Comparison of ENCODE assay signal across 15 cellular contexts in genomic region chr6:89409461-89410035, GRCh38. TPM values are rescaled to one million over a fixed set of nuclear protein-coding genes. Genes with fewer than 3 reads are reported as not detected.
DNase-seq lines count a peak whose midpoint lies in the region; ATAC-seq and TF ChIP-seq lines count a peak whose summit lies in the region.
"Had no signal": no experiment of that assay in that cellular context is flagged by ENCODE, and none has a peak within 500 bp of the region (broad histone marks: within the 10 kb centered on the region; RNA-seq: fewer than 3 reads in every experiment).

No MANE protein-coding gene starts in this region.

- BruUV-seq in PC-9 (replicated peaks; lab: Mats Ljungman, UMichigan), result no TSS peak

- no peak overlapping the region for H3K4me3 ChIP-seq in DOHH2 (ENCODE audit: low read length)
- H3K4me3 ChIP-seq in HUES64 (ENCODE audit: low read length), result peak overlapping the region; percentile 67
- peak overlapping the region; percentile 92 for H3K4me3 ChIP-seq in endocrine pancreas (ENCODE audit: control insufficient read depth, insufficient read depth, low read length)
- no peak overlapping the region for H3K4me3 ChIP-seq in PC-9
- H3K4me3 ChIP-seq in upper lobe of right lung, result no peak overlapping the region
- H3K4me3 ChIP-seq: body of pancreas had no signal

- 26% methylated on average over 7 of the region's 7 CpGs for WGBS in HUES64

- no peak for DNase-seq in nephron progenitor cell
- DNase-seq in PC-9, result no peak
- no peak for DNase-seq in activated CD4-positive, alpha-beta T cell treated with anti-CD3 and anti-CD28 coated beads, Interleukin-2, amount 50 U/mL, for 4 hours
- no peak for DNase-seq in upper lobe of right lung
- DNase-seq: body of pancreas; mesenchymal stem cell; NCI-H2081; NK-92 treated with Interleukin-12 subunit alpha and Interleukin-12 subunit beta, amount 100 ng/mL, for 24 hours; SHP77; substantia nigra had no signal

- CTCF ChIA-PET in PC-9 (lab: Charles Lee), result no interaction called here

- peak overlapping the region; percentile 86 for H3K4me3 Mint-ChIP-seq in nephron progenitor cell

- H3K9me3 Mint-ChIP-seq in nephron progenitor cell, result no peaks in the 10 kb centered on the region

- TF ChIP-seq CTCF in DOHH2 (IDR thresholded peaks at IDR 0.05; ENCODE audit: low read depth, low read length, poor library complexity, severe bottlenecking) (no peak), nephron progenitor cell (IDR thresholded peaks at IDR 0.05) (no peak), PC-9 (conservative IDR thresholded peaks at IDR 0.05) (no peak), upper lobe of right lung (IDR thresholded peaks at IDR 0.05) (no peak)

- POLR2A ChIA-PET in PC-9 (lab: Charles Lee; ENCODE audit: unreplicated experiment), result no interaction called here

- no peaks in the 10 kb centered on the region for H4K20me1 ChIP-seq in DOHH2 (ENCODE audit: control insufficient read depth, insufficient read depth, low read depth, low read length)
- H4K20me1 ChIP-seq in PC-9 (ENCODE audit: insufficient read depth), result no peaks in the 10 kb centered on the region

- H3K9me3 ChIP-seq in DOHH2 (ENCODE audit: control insufficient read depth, insufficient read depth, low read length), result no peaks in the 10 kb centered on the region
- no peaks in the 10 kb centered on the region for H3K9me3 ChIP-seq in HUES64 (ENCODE audit: insufficient read depth, low read depth, low read length)
- H3K9me3 ChIP-seq in endocrine pancreas (ENCODE audit: control insufficient read depth, low read length), result no peaks in the 10 kb centered on the region
- H3K9me3 ChIP-seq in PC-9 (ENCODE audit: insufficient read depth, low read depth), result no peaks in the 10 kb centered on the region
- H3K9me3 ChIP-seq in upper lobe of right lung, result no peaks in the 10 kb centered on the region
- H3K9me3 ChIP-seq: body of pancreas had no signal

- H3K9ac ChIP-seq in HUES64 (ENCODE audit: low read depth, low read length) (no peak overlapping the region), endocrine pancreas (ENCODE audit: control insufficient read depth, insufficient read depth, low read length) (no peak overlapping the region)

- H3K27ac Mint-ChIP-seq in nephron progenitor cell, result no peak overlapping the region

- H3K4me1 Mint-ChIP-seq in nephron progenitor cell, result peaks cover 22% of the 10 kb centered on the region

- no peak for ATAC-seq in activated CD4-positive, CD25-positive, alpha-beta regulatory T cell treated with anti-CD3 and anti-CD28 coated beads, Interleukin-2, amount 50 U/mL, for 24 hours
- ATAC-seq in upper lobe of right lung, result no peak
- ATAC-seq: body of pancreas had no signal

- H3K27me3 ChIP-seq in DOHH2 (ENCODE audit: control insufficient read depth, low read length) (peaks cover 77% of the 10 kb centered on the region), HUES64 (ENCODE audit: insufficient read depth, low read length) (peaks cover 59% of the 10 kb centered on the region), endocrine pancreas (ENCODE audit: control insufficient read depth, insufficient read depth, low read length) (no peaks in the 10 kb centered on the region), PC-9 (ENCODE audit: insufficient read depth, low read depth) (peaks cover 15% of the 10 kb centered on the region), upper lobe of right lung (no peaks in the 10 kb centered on the region)
- H3K27me3 ChIP-seq: body of pancreas had no signal

- H3K36me3 ChIP-seq in DOHH2 (ENCODE audit: control insufficient read depth, low read length) (no peaks in the 10 kb centered on the region), HUES64 (ENCODE audit: insufficient read depth, low read length) (no peaks in the 10 kb centered on the region), endocrine pancreas (ENCODE audit: control insufficient read depth, insufficient read depth, low read length) (no peaks in the 10 kb centered on the region), PC-9 (ENCODE audit: low read depth) (no peaks in the 10 kb centered on the region), upper lobe of right lung (no peaks in the 10 kb centered on the region)

- H3K9me2 ChIP-seq in DOHH2 (replicated peaks; ENCODE audit: control insufficient read depth, low read length) (no peaks in the 10 kb centered on the region), PC-9 (ENCODE audit: insufficient read depth) (no peaks in the 10 kb centered on the region)

- peaks cover 71% of the 10 kb centered on the region for H3K27me3 Mint-ChIP-seq in nephron progenitor cell (ENCODE audit: low read depth, poor library complexity)

- no peaks in the 10 kb centered on the region for H3K36me3 Mint-ChIP-seq in nephron progenitor cell (ENCODE audit: low read depth)

- no peak overlapping the region for H2AFZ ChIP-seq in PC-9

- peaks cover 16% of the 10 kb centered on the region for H3F3A ChIP-seq in DOHH2 (ENCODE audit: control insufficient read depth, insufficient read depth)
- no peaks in the 10 kb centered on the region for H3F3A ChIP-seq in PC-9 (ENCODE audit: insufficient read depth, low read depth)

- no peak overlapping the region for H3K27ac ChIP-seq in DOHH2 (ENCODE audit: low read depth, low read length)
- H3K27ac ChIP-seq in HUES64 (ENCODE audit: low read depth, low read length), result peak overlapping the region; percentile 43; the same call in 1 of the 2 replicates
- no peak overlapping the region for H3K27ac ChIP-seq in PC-9
- no peak overlapping the region for H3K27ac ChIP-seq in upper lobe of right lung

- intact Hi-C loops in PC-9 (cut with micrococcal nuclease; ENCODE audit: unreplicated experiment) (no loop called here), upper lobe of right lung (cut with DNase I) (no loop called here)

- no peaks in the 10 kb centered on the region for H3K79me2 ChIP-seq in DOHH2 (ENCODE audit: control insufficient read depth, low read length)
- no peaks in the 10 kb centered on the region for H3K79me2 ChIP-seq in PC-9 (ENCODE audit: low read depth)

- peaks cover 35% of the 10 kb centered on the region for H3K4me1 ChIP-seq in DOHH2 (ENCODE audit: control insufficient read depth, low read length)
- peaks cover 56% of the 10 kb centered on the region for H3K4me1 ChIP-seq in HUES64 (ENCODE audit: insufficient read depth, low read length)
- H3K4me1 ChIP-seq in endocrine pancreas (ENCODE audit: control insufficient read depth, insufficient read depth, low read length), result peaks cover 7% of the 10 kb centered on the region
- no peaks in the 10 kb centered on the region for H3K4me1 ChIP-seq in PC-9 (replicated peaks; ENCODE audit: insufficient read depth)
- H3K4me1 ChIP-seq in upper lobe of right lung, result peaks cover 3% of the 10 kb centered on the region

- H3K4me2 ChIP-seq in DOHH2 (ENCODE audit: low read length), result peak overlapping the region; percentile 98
- no peak overlapping the region for H3K4me2 ChIP-seq in PC-9

RNA-seq across cellular contexts. Expression of gene RRAGD, which starts 2.5 kb away (rescaled TPM):
- polyA plus RNA-seq in HUES64 (2013, experiment 1 of 2), result 9.9 TPM
- 10.5 TPM for polyA plus RNA-seq in HUES64 (2013, experiment 2 of 2)
- total RNA-seq in PC-9 (2021) (0.18 TPM in 1 of 2 replicates, not detected in the other), upper lobe of right lung (44.0 TPM)
- total RNA-seq: HT-29 had no signal

RNA-seq across cellular contexts. Expression of gene ANKRD6, which starts 23.4 kb away (rescaled TPM):
- 7.8 TPM for polyA plus RNA-seq in HUES64 (2013, experiment 1 of 2)
- 6.6 TPM for polyA plus RNA-seq in HUES64 (2013, experiment 2 of 2)
- 1.8 and 2.7 TPM in 2 replicates for total RNA-seq in PC-9 (2021)
- total RNA-seq in upper lobe of right lung, result 20.2 TPM
- total RNA-seq: HT-29 had no signal

RNA-seq across cellular contexts. Expression of gene UBE2J1, which starts 57.0 kb away (rescaled TPM):
- polyA plus RNA-seq in HUES64 (2013, experiment 1 of 2), result 18.0 TPM
- polyA plus RNA-seq in HUES64 (2013, experiment 2 of 2), result 20.7 TPM
- total RNA-seq in PC-9 (2021) (19.8 and 29.0 TPM in 2 replicates), upper lobe of right lung (42.7 TPM)

Comparison
In these comparisons a context has a peak if more than half of its experiments do, and no peak if none do; other contexts are left out.
1. H3K4me3 ChIP-seq: peak in HUES64 (single experiment) and endocrine pancreas (single experiment); none in DOHH2 (single experiment), PC-9 (single experiment) and upper lobe of right lung (single experiment).
2. RNA of gene RRAGD, which starts 2.5 kb away (total RNA-seq): 44.0 TPM in upper lobe of right lung (single experiment); 0.18 TPM in PC-9; every median in the first group is over 10 times any median in the second.